In the genomic region with DNA sequence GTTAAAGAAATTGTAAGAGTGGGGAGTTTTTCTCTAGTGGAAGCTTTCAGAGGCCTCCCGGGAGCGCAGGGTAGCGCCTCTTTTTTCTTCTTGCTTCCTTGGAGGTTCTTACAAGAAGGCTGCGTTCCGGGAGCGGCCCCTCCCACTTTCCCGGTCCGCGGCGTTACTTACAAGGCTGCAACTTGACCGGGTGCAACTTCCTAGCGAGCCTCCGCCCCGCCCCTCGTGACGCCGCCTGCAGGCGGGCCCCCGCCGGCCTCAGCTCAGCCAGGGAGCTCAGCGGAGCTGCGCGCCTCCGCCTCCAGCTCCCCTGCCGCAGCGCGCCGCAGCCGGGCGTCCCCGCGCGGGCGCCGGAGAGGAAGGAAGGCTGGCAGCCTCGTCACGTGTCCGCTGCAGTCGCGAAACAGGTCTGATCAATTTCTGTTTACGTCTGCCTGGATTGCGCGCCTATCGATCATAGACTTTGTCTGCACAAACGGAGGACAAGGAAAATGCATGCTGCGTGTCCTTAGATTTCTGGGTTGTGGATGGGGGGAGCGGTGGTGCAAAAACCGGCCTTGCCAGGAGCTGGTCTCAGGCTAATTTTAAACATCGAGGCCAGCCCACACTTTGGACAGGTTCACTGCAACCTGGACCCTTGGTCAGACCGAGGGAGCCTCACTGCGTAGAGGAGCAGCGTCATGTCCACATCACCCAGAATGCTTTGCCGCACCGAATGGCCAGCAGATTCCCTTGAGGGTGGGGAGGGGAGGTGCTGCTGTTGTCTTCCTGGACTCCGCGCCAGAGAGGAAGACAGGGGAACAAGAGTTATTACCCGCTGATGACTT, we compare ENCODE assay signal across 1 cellular context.
TF ChIP-seq lines count a peak whose summit lies in the region.

A gene with protein sequence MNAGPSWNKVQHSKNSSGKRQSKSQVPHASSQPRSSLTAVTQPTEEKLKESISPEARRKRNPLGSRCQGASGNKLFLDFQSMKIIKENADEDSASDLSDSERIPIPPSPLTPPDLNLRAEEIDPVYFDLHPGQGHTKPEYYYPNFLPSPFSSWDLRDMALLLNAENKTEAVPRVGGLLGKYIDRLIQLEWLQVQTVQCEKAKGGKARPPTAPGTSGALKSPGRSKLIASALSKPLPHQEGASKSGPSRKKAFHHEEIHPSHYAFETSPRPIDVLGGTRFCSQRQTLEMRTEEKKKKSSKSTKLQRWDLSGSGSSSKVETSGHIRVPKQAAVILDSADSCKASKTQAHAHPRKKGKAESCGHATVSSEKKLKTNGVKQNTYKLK (plus strand): TSS at position 261 of the 827 bp plus-strand sequence. CDS start 3,555 bp downstream, outside the sequence.
A gene with protein sequence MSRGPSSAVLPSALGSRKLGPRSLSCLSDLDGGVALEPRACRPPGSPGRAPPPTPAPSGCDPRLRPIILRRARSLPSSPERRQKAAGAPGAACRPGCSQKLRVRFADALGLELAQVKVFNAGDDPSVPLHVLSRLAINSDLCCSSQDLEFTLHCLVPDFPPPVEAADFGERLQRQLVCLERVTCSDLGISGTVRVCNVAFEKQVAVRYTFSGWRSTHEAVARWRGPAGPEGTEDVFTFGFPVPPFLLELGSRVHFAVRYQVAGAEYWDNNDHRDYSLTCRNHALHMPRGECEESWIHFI (minus strand): TSS at position 177 of the 827 bp plus-strand sequence. CDS start 374 bp downstream, outside the sequence.

TF ChIP-seq in GM23338, 12 proteins besides CTCF, POLR2A, EP300 and RAD21 (continued from another document):
- TF ChIP-seq, protein P1, sequence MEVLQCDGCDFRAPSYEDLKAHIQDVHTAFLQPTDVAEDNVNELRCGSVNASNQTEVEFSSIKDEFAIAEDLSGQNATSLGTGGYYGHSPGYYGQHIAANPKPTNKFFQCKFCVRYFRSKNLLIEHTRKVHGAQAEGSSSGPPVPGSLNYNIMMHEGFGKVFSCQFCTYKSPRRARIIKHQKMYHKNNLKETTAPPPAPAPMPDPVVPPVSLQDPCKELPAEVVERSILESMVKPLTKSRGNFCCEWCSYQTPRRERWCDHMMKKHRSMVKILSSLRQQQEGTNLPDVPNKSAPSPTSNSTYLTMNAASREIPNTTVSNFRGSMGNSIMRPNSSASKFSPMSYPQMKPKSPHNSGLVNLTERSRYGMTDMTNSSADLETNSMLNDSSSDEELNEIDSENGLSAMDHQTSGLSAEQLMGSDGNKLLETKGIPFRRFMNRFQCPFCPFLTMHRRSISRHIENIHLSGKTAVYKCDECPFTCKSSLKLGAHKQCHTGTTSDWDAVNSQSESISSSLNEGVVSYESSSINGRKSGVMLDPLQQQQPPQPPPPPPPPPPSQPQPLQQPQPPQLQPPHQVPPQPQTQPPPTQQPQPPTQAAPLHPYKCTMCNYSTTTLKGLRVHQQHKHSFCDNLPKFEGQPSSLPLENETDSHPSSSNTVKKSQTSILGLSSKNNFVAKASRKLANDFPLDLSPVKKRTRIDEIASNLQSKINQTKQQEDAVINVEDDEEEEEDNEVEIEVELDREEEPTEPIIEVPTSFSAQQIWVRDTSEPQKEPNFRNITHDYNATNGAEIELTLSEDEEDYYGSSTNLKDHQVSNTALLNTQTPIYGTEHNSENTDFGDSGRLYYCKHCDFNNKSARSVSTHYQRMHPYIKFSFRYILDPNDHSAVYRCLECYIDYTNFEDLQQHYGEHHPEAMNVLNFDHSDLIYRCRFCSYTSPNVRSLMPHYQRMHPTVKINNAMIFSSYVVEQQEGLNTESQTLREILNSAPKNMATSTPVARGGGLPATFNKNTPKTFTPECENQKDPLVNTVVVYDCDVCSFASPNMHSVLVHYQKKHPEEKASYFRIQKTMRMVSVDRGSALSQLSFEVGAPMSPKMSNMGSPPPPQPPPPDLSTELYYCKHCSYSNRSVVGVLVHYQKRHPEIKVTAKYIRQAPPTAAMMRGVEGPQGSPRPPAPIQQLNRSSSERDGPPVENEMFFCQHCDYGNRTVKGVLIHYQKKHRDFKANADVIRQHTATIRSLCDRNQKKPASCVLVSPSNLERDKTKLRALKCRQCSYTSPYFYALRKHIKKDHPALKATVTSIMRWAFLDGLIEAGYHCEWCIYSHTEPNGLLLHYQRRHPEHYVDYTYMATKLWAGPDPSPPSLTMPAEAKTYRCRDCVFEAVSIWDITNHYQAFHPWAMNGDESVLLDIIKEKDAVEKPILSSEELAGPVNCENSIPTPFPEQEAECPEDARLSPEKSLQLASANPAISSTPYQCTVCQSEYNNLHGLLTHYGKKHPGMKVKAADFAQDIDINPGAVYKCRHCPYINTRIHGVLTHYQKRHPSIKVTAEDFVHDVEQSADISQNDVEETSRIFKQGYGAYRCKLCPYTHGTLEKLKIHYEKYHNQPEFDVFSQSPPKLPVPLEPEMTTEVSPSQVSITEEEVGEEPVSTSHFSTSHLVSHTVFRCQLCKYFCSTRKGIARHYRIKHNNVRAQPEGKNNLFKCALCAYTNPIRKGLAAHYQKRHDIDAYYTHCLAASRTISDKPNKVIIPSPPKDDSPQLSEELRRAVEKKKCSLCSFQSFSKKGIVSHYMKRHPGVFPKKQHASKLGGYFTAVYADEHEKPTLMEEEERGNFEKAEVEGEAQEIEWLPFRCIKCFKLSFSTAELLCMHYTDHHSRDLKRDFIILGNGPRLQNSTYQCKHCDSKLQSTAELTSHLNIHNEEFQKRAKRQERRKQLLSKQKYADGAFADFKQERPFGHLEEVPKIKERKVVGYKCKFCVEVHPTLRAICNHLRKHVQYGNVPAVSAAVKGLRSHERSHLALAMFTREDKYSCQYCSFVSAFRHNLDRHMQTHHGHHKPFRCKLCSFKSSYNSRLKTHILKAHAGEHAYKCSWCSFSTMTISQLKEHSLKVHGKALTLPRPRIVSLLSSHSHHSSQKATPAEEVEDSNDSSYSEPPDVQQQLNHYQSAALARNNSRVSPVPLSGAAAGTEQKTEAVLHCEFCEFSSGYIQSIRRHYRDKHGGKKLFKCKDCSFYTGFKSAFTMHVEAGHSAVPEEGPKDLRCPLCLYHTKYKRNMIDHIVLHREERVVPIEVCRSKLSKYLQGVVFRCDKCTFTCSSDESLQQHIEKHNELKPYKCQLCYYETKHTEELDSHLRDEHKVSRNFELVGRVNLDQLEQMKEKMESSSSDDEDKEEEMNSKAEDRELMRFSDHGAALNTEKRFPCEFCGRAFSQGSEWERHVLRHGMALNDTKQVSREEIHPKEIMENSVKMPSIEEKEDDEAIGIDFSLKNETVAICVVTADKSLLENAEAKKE (CRISPR knock-in tag; IDR thresholded peaks at IDR 0.05) = no peak
- TF ChIP-seq JUNB (IDR thresholded peaks at IDR 0.05; ENCODE audit: unreplicated experiment) (no peak), POLR2AphosphoS5 (IDR thresholded peaks at IDR 0.05; ENCODE audit: low read depth) (peak; percentile 67), CREB1 (CRISPR knock-in tag; IDR thresholded peaks at IDR 0.05; ENCODE audit: low read depth) (peak; percentile 66)
